ENCODE assay signal across 8 cellular contexts in the genomic region with DNA sequence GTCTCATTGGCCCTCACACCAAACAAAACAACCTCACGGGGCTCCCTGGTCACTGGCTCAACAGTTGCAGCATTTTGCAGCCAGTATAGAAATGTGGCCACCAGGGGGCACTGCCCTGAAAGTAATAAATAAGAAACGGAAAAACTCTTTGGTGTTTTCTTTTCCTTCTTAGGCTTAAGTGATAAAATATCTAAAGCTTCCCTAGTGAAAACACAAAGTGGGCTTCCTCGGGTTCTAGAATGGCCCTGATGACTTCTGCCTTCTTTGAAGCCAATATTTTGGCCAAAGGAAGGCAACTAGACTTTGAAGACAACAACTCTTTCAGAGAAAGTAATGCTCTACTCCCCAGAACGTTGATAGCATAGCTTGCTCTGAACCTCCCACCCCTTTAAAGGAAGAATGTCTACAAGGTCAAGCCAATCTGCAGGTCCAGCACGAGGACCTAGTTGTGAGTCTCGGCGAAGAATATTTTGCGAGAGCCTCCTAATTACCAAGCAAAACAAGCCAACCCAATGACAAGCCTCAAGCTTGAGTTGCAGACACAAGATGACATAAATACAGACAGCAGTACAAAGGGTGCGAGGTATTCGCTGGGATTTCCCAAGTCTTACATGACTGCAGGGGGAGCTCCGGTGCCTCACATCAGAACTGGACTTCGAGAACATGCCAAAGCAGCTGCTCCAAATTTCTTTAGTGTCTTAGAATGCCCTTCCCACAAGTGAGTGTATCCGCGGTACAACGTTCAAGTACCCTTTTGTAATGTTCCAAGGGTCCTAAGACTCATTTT. TPM values are rescaled to one million over a fixed set of nuclear protein-coding genes. Genes with fewer than 3 reads are reported as not detected.
DNase-seq lines count a peak whose midpoint lies in the region; ATAC-seq and TF ChIP-seq lines count a peak whose summit lies in the region.

No MANE protein-coding gene starts in this region.

- peak overlapping the region; percentile 82 to 90 (median 84) for H3K27ac Mint-ChIP-seq in IgD-negative memory B cell
- H3K27ac Mint-ChIP-seq in activated T-helper 2 cell treated with anti-CD3 and anti-CD28 coated beads, Interferon-gamma antibody, Interleukin-2, Interleukin-4, amounts not matched to agents 10 μg/mL and 5 μg/mL and 100 μg/mL, durations not matched to agents 14 hours and 24 hours and 36 hours, result peak overlapping the region; percentile 88
- no peak overlapping the region for H3K27ac Mint-ChIP-seq in neural crest cell (ENCODE audit: unreplicated experiment)
- H3K27ac Mint-ChIP-seq in stimulated activated naive CD8-positive, alpha-beta T cell treated with anti-CD3 and anti-CD28 coated beads, Interleukin-15, amount 100 ng/mL, for 72 hours, result peak overlapping the region in 1 of 2 donors; percentile 82

- peak; percentile 81 for DNase-seq in Daoy (ENCODE audit: low read depth)
- peak; percentile 83 for DNase-seq in RKO (ENCODE audit: low spot score)
- DNase-seq in activated T-helper 2 cell treated with anti-CD3 and anti-CD28 coated beads, Interferon-gamma antibody, Interleukin-2, Interleukin-4, amounts not matched to agents 10 μg/mL and 5 μg/mL and 100 μg/mL, durations not matched to agents 14 hours and 24 hours and 36 hours (ENCODE audit: low spot score), result peak; percentile 66
- DNase-seq in foreskin fibroblast, result peak; percentile 80 to 90
- DNase-seq in neural crest cell (ENCODE audit: low read depth, low spot score), result peak; percentile 73
- peak; percentile 68 for DNase-seq in stimulated activated naive CD8-positive, alpha-beta T cell treated with anti-CD3 and anti-CD28 coated beads, Interleukin-15, amount 100 ng/mL, for 72 hours

- peaks cover 28 to 43% (median 41%) of the 10 kb centered on the region in 3 donors for H3K4me1 Mint-ChIP-seq in IgD-negative memory B cell
- peaks cover 31% of the 10 kb centered on the region for H3K4me1 Mint-ChIP-seq in activated T-helper 2 cell treated with anti-CD3 and anti-CD28 coated beads, Interferon-gamma antibody, Interleukin-2, Interleukin-4, amounts not matched to agents 10 μg/mL and 5 μg/mL and 100 μg/mL, durations not matched to agents 14 hours and 24 hours and 36 hours (ENCODE audit: low read depth)
- peaks cover 27% of the 10 kb centered on the region for H3K4me1 Mint-ChIP-seq in neural crest cell
- peaks cover 71% of the 10 kb centered on the region for H3K4me1 Mint-ChIP-seq in stimulated activated naive CD8-positive, alpha-beta T cell treated with anti-CD3 and anti-CD28 coated beads, Interleukin-15, amount 100 ng/mL, for 72 hours

- intact Hi-C loops in activated T-helper 2 cell treated with anti-CD3 and anti-CD28 coated beads, Interferon-gamma antibody, Interleukin-2, Interleukin-4, amounts not matched to agents 10 μg/mL and 5 μg/mL and 100 μg/mL, durations not matched to agents 14 hours and 24 hours and 36 hours (cut with micrococcal nuclease), result loop anchor here (1.0 to 10.0 kb wide), 5 partner anchors 10 to 862 kb away; a partner anchor contains a TSS

- peak overlapping the region; percentile 76 to 97 (median 92) for H3K4me3 Mint-ChIP-seq in IgD-negative memory B cell
- peak overlapping the region; percentile 89 for H3K4me3 Mint-ChIP-seq in activated T-helper 2 cell treated with anti-CD3 and anti-CD28 coated beads, Interferon-gamma antibody, Interleukin-2, Interleukin-4, amounts not matched to agents 10 μg/mL and 5 μg/mL and 100 μg/mL, durations not matched to agents 14 hours and 24 hours and 36 hours (ENCODE audit: low read depth)
- H3K4me3 Mint-ChIP-seq in neural crest cell, result peak overlapping the region; percentile 88
- H3K4me3 Mint-ChIP-seq in stimulated activated naive CD8-positive, alpha-beta T cell treated with anti-CD3 and anti-CD28 coated beads, Interleukin-15, amount 100 ng/mL, for 72 hours, result peak overlapping the region; percentile 83 to 94

- H3K36me3 Mint-ChIP-seq in IgD-negative memory B cell (no peaks in the 10 kb centered on the region), neural crest cell (ENCODE audit: low read depth) (no peaks in the 10 kb centered on the region)
- no peaks in the 10 kb centered on the region for H3K36me3 Mint-ChIP-seq in activated T-helper 2 cell treated with anti-CD3 and anti-CD28 coated beads, Interferon-gamma antibody, Interleukin-2, Interleukin-4, amounts not matched to agents 10 μg/mL and 5 μg/mL and 100 μg/mL, durations not matched to agents 14 hours and 24 hours and 36 hours (ENCODE audit: low read depth)

- H3K4me3 ChIP-seq in foreskin fibroblast (ENCODE audit: low read depth in 1 of 2, low read length in 2 of 2), result peak overlapping the region; percentile 10 to 72

- H3K9me3 Mint-ChIP-seq in IgD-negative memory B cell, result no peaks in the 10 kb centered on the region
- no peaks in the 10 kb centered on the region for H3K9me3 Mint-ChIP-seq in activated T-helper 2 cell treated with anti-CD3 and anti-CD28 coated beads, Interferon-gamma antibody, Interleukin-2, Interleukin-4, amounts not matched to agents 10 μg/mL and 5 μg/mL and 100 μg/mL, durations not matched to agents 14 hours and 24 hours and 36 hours
- H3K9me3 Mint-ChIP-seq in neural crest cell, result no peaks in the 10 kb centered on the region
- no peaks in the 10 kb centered on the region for H3K9me3 Mint-ChIP-seq in stimulated activated naive CD8-positive, alpha-beta T cell treated with anti-CD3 and anti-CD28 coated beads, Interleukin-15, amount 100 ng/mL, for 72 hours

- no peaks in the 10 kb centered on the region for H3K27me3 Mint-ChIP-seq in IgD-negative memory B cell
- H3K27me3 Mint-ChIP-seq in activated T-helper 2 cell treated with anti-CD3 and anti-CD28 coated beads, Interferon-gamma antibody, Interleukin-2, Interleukin-4, amounts not matched to agents 10 μg/mL and 5 μg/mL and 100 μg/mL, durations not matched to agents 14 hours and 24 hours and 36 hours (ENCODE audit: low read depth), result no peaks in the 10 kb centered on the region
- H3K27me3 Mint-ChIP-seq in neural crest cell (ENCODE audit: low read depth), result peaks cover 10% of the 10 kb centered on the region
- H3K27me3 Mint-ChIP-seq in stimulated activated naive CD8-positive, alpha-beta T cell treated with anti-CD3 and anti-CD28 coated beads, Interleukin-15, amount 100 ng/mL, for 72 hours, result no peaks in the 10 kb centered on the region

- ATAC-seq in stimulated activated naive CD8-positive, alpha-beta T cell treated with anti-CD3 and anti-CD28 coated beads, Interleukin-15, amount 100 ng/mL, for 72 hours, result peak; percentile 46
- ATAC-seq in HG03135 (IDR thresholded peaks at IDR 0.05; ENCODE audit: unreplicated experiment), result no peak

- TF ChIP-seq CTCF in foreskin fibroblast (IDR thresholded peaks at IDR 0.05; ENCODE audit: low read depth, low read length), result peak; percentile 67
- TF ChIP-seq CTCF in neural crest cell (conservative IDR thresholded peaks at IDR 0.05), result peak; percentile 89

RNA-seq across cellular contexts. Expression of a gene that starts 2.6 kb away (rescaled TPM):
- 14.2 and 24.7 TPM in 2 replicates for total RNA-seq in Daoy (2014; rRNA removed; shearing (Covaris generic))
- polyA plus RNA-seq in IgD-negative memory B cell, result 43.1 TPM
- total RNA-seq in activated T-helper 2 cell treated with anti-CD3 and anti-CD28 coated beads, Interferon-gamma antibody, Interleukin-2, Interleukin-4, amounts not matched to agents 10 μg/mL and 5 μg/mL and 100 μg/mL, durations not matched to agents 14 hours and 24 hours and 36 hours, result 66.9 and 70.8 TPM in 2 replicates
- 59.8 and 63.8 TPM in 2 replicates for total RNA-seq in neural crest cell
